1 cellular context compared by ENCODE assay signal in genomic region chr13:112692586-112692985, GRCh38.
TF ChIP-seq lines count a peak whose summit lies in the region.

No MANE protein-coding gene starts in this region.

TF ChIP-seq in WTC11, 78 proteins besides CTCF, POLR2A, EP300 and RAD21 (continued from another document):
- TF ChIP-seq ZNF281 (CRISPR knock-in tag; IDR thresholded peaks at IDR 0.05) (no peak), STAT6 (CRISPR knock-in tag; conservative IDR thresholded peaks at IDR 0.05; ENCODE audit: low read depth) (no peak), ZNF396 (CRISPR knock-in tag; IDR thresholded peaks at IDR 0.05; ENCODE audit: borderline replicate concordance) (no peak), GRHL2 (CRISPR knock-in tag; IDR thresholded peaks at IDR 0.05; ENCODE audit: insufficient replicate concordance, severe bottlenecking) (no peak), MLX (CRISPR knock-in tag; IDR thresholded peaks at IDR 0.05) (no peak), NFATC4 (CRISPR knock-in tag; IDR thresholded peaks at IDR 0.05) (no peak), ESRRA (CRISPR knock-in tag; IDR thresholded peaks at IDR 0.05; ENCODE audit: borderline replicate concordance) (no peak), EMX1 (CRISPR knock-in tag; IDR thresholded peaks at IDR 0.05) (no peak), NFYB (CRISPR knock-in tag; conservative IDR thresholded peaks at IDR 0.05; ENCODE audit: low read depth) (no peak), TEAD4 (CRISPR knock-in tag; IDR thresholded peaks at IDR 0.05) (no peak)
TF ChIP-seq in WTC11: peak in this region for 0.
